ENCODE assay signal across 19 cellular contexts in the genomic region with DNA sequence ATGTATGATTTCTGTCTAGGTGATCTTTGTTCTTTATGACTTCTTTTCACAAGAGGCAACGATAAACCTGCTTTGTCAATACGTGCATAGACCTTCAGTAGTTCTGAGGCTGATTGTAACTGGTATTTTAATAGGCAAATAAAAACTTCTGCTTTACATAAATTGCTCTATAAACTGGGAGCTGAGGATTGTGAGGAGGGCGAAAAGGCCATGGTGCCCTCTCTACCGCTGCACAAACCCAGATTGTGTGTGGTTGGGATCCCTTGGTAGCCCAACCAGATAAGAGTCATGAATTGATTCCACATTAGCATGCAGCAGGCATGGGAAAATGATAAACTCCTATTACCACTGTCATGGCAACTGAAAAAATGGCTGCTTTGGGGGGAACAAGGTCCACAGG.
"Had no signal": no experiment of that assay in that cellular context is flagged by ENCODE, and none has a peak within 500 bp of the region (broad histone marks: within the 10 kb centered on the region; RNA-seq: fewer than 3 reads in every experiment).

No MANE protein-coding gene starts in this region.

- H3K27ac Mint-ChIP-seq: activated naive CD8-positive, alpha-beta T cell; immature natural killer cell; natural killer cell treated with Interleukin-12 subunit alpha and Interleukin-12 subunit beta and Interleukin-15 and Interleukin-18, amount 100 ng/mL, for 72 hours; stimulated activated naive CD8-positive, alpha-beta T cell treated with anti-CD3 and anti-CD28 coated beads, Interleukin-15, amount 100 ng/mL, for 72 hours had no signal

- H3K9me3 ChIP-seq: esophagus muscularis mucosa, ovary, thoracic aorta had no signal

- FAIRE-seq: urothelium cell line had no signal

- H3K4me1 Mint-ChIP-seq: central memory CD8-positive, alpha-beta T cell; immature natural killer cell had no signal

- H3K9me3 Mint-ChIP-seq: activated T-cell treated with anti-CD3 and anti-CD28 coated beads, Interleukin-2, amount 50 U/mL, for 4 hours; brain; central memory CD8-positive, alpha-beta T cell; immature natural killer cell; natural killer cell treated with Interleukin-12 subunit alpha and Interleukin-12 subunit beta and Interleukin-15 and Interleukin-18, amount 100 ng/mL, for 72 hours; stimulated activated naive CD8-positive, alpha-beta T cell treated with anti-CD3 and anti-CD28 coated beads, Interleukin-15, amount 100 ng/mL, for 72 hours had no signal

- H3K27ac ChIP-seq: esophagus muscularis mucosa, ovary, thoracic aorta had no signal

- H3K36me3 ChIP-seq: esophagus muscularis mucosa, ovary, thoracic aorta had no signal

- DNase-seq: activated CD4-positive, alpha-beta T cell treated with anti-CD3 and anti-CD28 coated beads, Interleukin-2, amount 50 U/mL, for 1 hour; activated CD4-positive, CD25-positive, alpha-beta regulatory T cell; activated effector memory CD4-positive, alpha-beta T cell treated with anti-CD3 and anti-CD28 coated beads, Interleukin-2, amount 50 U/mL, for 16 hours; activated T-cell treated with anti-CD3 and anti-CD28 coated beads, Interleukin-2, amount 50 U/mL, for 4 hours; amygdala; immature natural killer cell; left cardiac atrium; ovary; stimulated activated CD4-positive, alpha-beta T cell treated with anti-CD3 and anti-CD28 coated beads, Interleukin-4, amount 100 ng/mL, for 1 hour; stimulated activated CD8-positive, alpha-beta memory T cell treated with anti-CD3 and anti-CD28 coated beads, Interleukin-4, amount 100 ng/mL, for 48 hours; stimulated activated naive CD8-positive, alpha-beta T cell treated with anti-CD3 and anti-CD28 coated beads, Interleukin-15, amount 100 ng/mL, for 72 hours had no signal

- H3K4me3 Mint-ChIP-seq: activated naive CD8-positive, alpha-beta T cell; activated T-cell treated with anti-CD3 and anti-CD28 coated beads, Interleukin-2, amount 50 U/mL, for 4 hours; central memory CD8-positive, alpha-beta T cell; immature natural killer cell; natural killer cell treated with Interleukin-12 subunit alpha and Interleukin-12 subunit beta and Interleukin-15 and Interleukin-18, amount 100 ng/mL, for 72 hours; stimulated activated naive CD8-positive, alpha-beta T cell treated with anti-CD3 and anti-CD28 coated beads, Interleukin-15, amount 100 ng/mL, for 72 hours had no signal

- H3K4me3 ChIP-seq: esophagus muscularis mucosa, lung, ovary, thoracic aorta had no signal

- H3K27me3 ChIP-seq: ovary had no signal

- H3K4me1 ChIP-seq: esophagus muscularis mucosa had no signal

- H3K27me3 Mint-ChIP-seq: brain had no signal

- H3K36me3 Mint-ChIP-seq: activated naive CD8-positive, alpha-beta T cell; brain; immature natural killer cell; natural killer cell treated with Interleukin-12 subunit alpha and Interleukin-12 subunit beta and Interleukin-15 and Interleukin-18, amount 100 ng/mL, for 72 hours had no signal

- ATAC-seq: activated T-cell treated with anti-CD3 and anti-CD28 coated beads, Interleukin-2, amount 50 U/mL, for 4 hours; left cardiac atrium; natural killer cell treated with Interleukin-12 subunit alpha and Interleukin-12 subunit beta and Interleukin-15 and Interleukin-18, amount 100 ng/mL, for 72 hours; stimulated activated naive CD8-positive, alpha-beta T cell treated with anti-CD3 and anti-CD28 coated beads, Interleukin-15, amount 100 ng/mL, for 72 hours had no signal
